8 cellular contexts compared by ENCODE assay signal in the genomic region with DNA sequence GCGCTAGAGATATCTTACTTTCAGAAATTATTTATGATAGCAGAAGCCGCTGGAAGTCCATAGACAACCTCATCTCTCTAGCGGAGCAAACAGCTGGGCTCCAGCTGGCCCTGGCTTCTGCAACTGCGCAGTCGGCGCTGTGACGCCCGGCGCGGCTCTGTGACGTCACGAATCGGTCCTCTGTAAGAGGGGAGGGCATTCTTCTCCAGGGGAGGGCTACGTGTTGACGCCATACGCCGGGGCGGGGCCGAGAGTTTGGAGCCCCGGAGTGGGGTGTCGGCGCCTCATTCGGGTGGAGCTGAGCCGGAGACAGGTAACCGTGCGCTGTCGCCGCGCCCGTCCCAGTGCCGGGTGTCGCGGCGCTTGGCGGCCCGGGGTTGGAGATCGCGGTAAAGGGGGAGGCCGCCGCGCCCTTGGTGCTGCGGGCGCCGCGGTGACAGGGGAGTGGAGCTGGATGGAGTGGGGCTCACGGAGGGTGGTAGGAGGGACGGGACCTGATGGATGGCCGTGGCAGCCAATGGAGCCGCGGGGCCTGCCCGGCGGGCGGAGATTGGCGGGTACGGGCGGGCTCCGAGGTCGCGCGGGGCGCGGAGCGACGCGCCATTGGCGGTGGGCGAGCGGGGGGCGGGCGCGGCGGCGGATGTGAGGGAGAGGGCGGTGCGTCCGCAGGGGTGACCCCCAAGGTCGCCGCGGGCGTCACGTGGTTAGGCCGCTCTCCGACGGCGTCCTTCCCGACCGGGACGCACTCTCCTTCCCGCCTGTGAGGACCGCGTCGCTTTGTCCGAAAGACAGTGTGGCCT. TPM values are rescaled to one million over a fixed set of nuclear protein-coding genes. Genes with fewer than 3 reads are reported as not detected.
DNase-seq lines count a peak whose midpoint lies in the region; ATAC-seq and TF ChIP-seq lines count a peak whose summit lies in the region.

TSS of gene OGDH (plus strand) at position 287 of the 800 bp plus-strand sequence. CDS start 17,717 bp downstream, outside the sequence.

- H3K9ac ChIP-seq in mucosa of stomach (ENCODE audit: low read length), result peak within 1 kb of the TSS; percentile 89

- H3K9me3 ChIP-seq in mucosa of stomach (ENCODE audit: control insufficient read depth, low read length), result no peaks in the 10 kb centered on the region

- no peaks in the 10 kb centered on the region for H3K27me3 ChIP-seq in mucosa of stomach (ENCODE audit: control insufficient read depth, insufficient read depth, low read length)

- peak within 1 kb of the TSS; percentile 67 for H3K4me3 ChIP-seq in mucosa of stomach (ENCODE audit: low read length)

- H3K9me3 Mint-ChIP-seq in activated T-cell treated with anti-CD3 and anti-CD28 coated beads, Interleukin-2, amount 50 U/mL, for 24 hours, result no peaks in the 10 kb centered on the region

- H3K36me3 ChIP-seq in mucosa of stomach (ENCODE audit: control insufficient read depth, insufficient read depth, low read length), result no peaks in the 10 kb centered on the region

- ATAC-seq in GM21717 (IDR thresholded peaks at IDR 0.05; ENCODE audit: unreplicated experiment), result peak; percentile 93

- peaks cover 19% of the 10 kb centered on the region for H3K4me1 ChIP-seq in mucosa of stomach (ENCODE audit: control insufficient read depth, insufficient read depth, low read length)

- TF ChIP-seq POLR2A in erythroblast (IDR thresholded peaks at IDR 0.05; ENCODE audit: low read length), result peak; percentile 98

- H3K36me3 Mint-ChIP-seq in activated T-cell treated with anti-CD3 and anti-CD28 coated beads, Interleukin-2, amount 50 U/mL, for 24 hours (ENCODE audit: low read depth), result peaks cover 30% of the 10 kb centered on the region

- H3K4me3 Mint-ChIP-seq in activated T-cell treated with anti-CD3 and anti-CD28 coated beads, Interleukin-2, amount 50 U/mL, for 24 hours, result peak within 1 kb of the TSS; percentile 98

- H3K4me1 Mint-ChIP-seq in activated T-cell treated with anti-CD3 and anti-CD28 coated beads, Interleukin-2, amount 50 U/mL, for 24 hours (ENCODE audit: low read depth), result peaks cover 42% of the 10 kb centered on the region

- H3K27ac Mint-ChIP-seq in activated T-cell treated with anti-CD3 and anti-CD28 coated beads, Interleukin-2, amount 50 U/mL, for 24 hours, result peak within 1 kb of the TSS; percentile 100

- no peaks in the 10 kb centered on the region for H3K27me3 Mint-ChIP-seq in activated T-cell treated with anti-CD3 and anti-CD28 coated beads, Interleukin-2, amount 50 U/mL, for 24 hours

- DNase-seq in DMS153 treated with DMSO at 0.1 percent for 48 hours (lab: John Stamatoyannopoulos, UW; ENCODE audit: unreplicated experiment) (peak; percentile 99), KBM-7 (peak; percentile 99), erythroblast (lab: John Stamatoyannopoulos, UW) (peak; percentile 99)
- peak; percentile 100 for DNase-seq in activated T-cell treated with anti-CD3 and anti-CD28 coated beads, Interleukin-2, amount 50 U/mL, for 24 hours
- DNase-seq in stimulated activated CD8-positive, alpha-beta memory T cell treated with anti-CD3 and anti-CD28 coated beads, Interleukin-7, amount 100 ng/mL, for 1 hour (ENCODE audit: low read depth in 2 of 2), result peak; percentile 98 to 99

- in situ Hi-C loops in KBM-7 (cut with MboI; ENCODE audit: low pct_unique_long_range_greater_than_20kb, low sequenced_read_pairs), result no loop called here

TF ChIP-seq in PFSK-1, 5 proteins besides CTCF, POLR2A, EP300 and RAD21:
- TF ChIP-seq POLR2AphosphoS5 (IDR thresholded peaks at IDR 0.05; ENCODE audit: low read depth, low read length) (peak; percentile 88), REST (IDR thresholded peaks at IDR 0.05; ENCODE audit: insufficient read depth in 1 of 2, low read depth in 2 of 2, low read length in 2 of 2) (no peak), SIN3A (IDR thresholded peaks at IDR 0.05; ENCODE audit: borderline replicate concordance, insufficient read depth, low read length) (peak; percentile 100), FOXP2 (optimal IDR thresholded peaks at IDR 0.05; ENCODE audit: borderline replicate concordance, extremely low read depth, extremely low read length, insufficient read depth) (peak; percentile 67), TAF1 (IDR thresholded peaks at IDR 0.05; ENCODE audit: borderline replicate concordance, insufficient read depth, low read length) (peak; percentile 87; the same call in 1 of the 2 replicates)
TF ChIP-seq in PFSK-1: peak in this region for 4.

RNA-seq across cellular contexts. Expression of gene OGDH, which starts in this region (rescaled TPM):
- polyA plus RNA-seq in PFSK-1 (2012; ENCODE audit: insufficient read length, low read depth), result 82.8 TPM

Comparison
In these comparisons a context has a peak if more than half of its experiments do, and no peak if none do; other contexts are left out.
1. Peak in every context shown above with its lines: DNase-seq, ATAC-seq and H3K4me3 ChIP-seq.